Comparison of ENCODE assay signal across 11 cellular contexts in the genomic region with DNA sequence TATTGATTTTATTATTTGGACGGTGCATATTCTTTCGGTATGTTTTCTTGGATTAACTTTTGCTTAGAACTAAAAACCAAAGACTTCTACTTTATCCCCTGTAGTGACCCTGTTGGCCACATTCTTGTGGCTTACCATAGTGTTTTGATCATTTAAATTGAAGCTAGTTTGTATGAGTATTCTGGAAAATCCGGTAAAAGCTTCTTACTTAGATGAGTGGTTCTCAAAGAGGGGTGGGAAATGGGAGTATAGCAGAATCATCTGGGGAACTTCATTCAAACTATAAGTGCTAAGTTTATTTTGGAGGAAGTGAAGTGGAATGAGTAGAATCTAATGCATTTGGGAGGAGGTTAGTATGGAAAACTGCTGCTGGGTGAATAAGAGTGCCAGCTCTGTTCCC. TPM values are rescaled to one million over a fixed set of nuclear protein-coding genes. Genes with fewer than 3 reads are reported as not detected.
DNase-seq lines count a peak whose midpoint lies in the region; ATAC-seq, FAIRE-seq and TF ChIP-seq lines count a peak whose summit lies in the region.
"Had no signal": no experiment of that assay in that cellular context is flagged by ENCODE, and none has a peak within 500 bp of the region (broad histone marks: within the 10 kb centered on the region; RNA-seq: fewer than 3 reads in every experiment).

No MANE protein-coding gene starts in this region.

- H2AFZ ChIP-seq in astrocyte (ENCODE audit: low read depth, low read length): no peak overlapping the region

- TF ChIP-seq POLR2A in uterus (IDR thresholded peaks at IDR 0.05): no peak

- H3K9me3 Mint-ChIP-seq in astrocyte (ENCODE audit: unreplicated experiment) (no peaks in the 10 kb centered on the region), mesothelial cell of epicardium (no peaks in the 10 kb centered on the region)

- no peak for TF ChIP-seq CTCF in heart right ventricle (IDR thresholded peaks at IDR 0.05)
- no peak for TF ChIP-seq CTCF in astrocyte (IDR thresholded peaks at IDR 0.05; ENCODE audit: insufficient read depth, low read depth, low read length)
- TF ChIP-seq CTCF in mesothelial cell of epicardium (IDR thresholded peaks at IDR 0.05; ENCODE audit: unreplicated experiment): no peak
- no peak for TF ChIP-seq CTCF in uterus (IDR thresholded peaks at IDR 0.05)
- TF ChIP-seq CTCF in A673 (conservative IDR thresholded peaks at IDR 0.05; ENCODE audit: low read depth, low read length): no peak

- BruUV-seq in A673 (replicated peaks; lab: Mats Ljungman, UMichigan): no TSS peak

- peaks cover 0 to 16% (median 0%) of the 10 kb centered on the region in 9 donors for H3K36me3 ChIP-seq in heart right ventricle
- H3K36me3 ChIP-seq in astrocyte (ENCODE audit: insufficient read depth, low read length): peaks cover 2% of the 10 kb centered on the region
- no peaks in the 10 kb centered on the region for H3K36me3 ChIP-seq in uterus
- H3K36me3 ChIP-seq in A673 (ENCODE audit: insufficient read depth, low read length, poor library complexity, severe bottlenecking): peaks cover 5% of the 10 kb centered on the region

- H4K20me1 ChIP-seq in astrocyte (ENCODE audit: insufficient read depth, low read length): peaks cover 77% of the 10 kb centered on the region

- H3K27me3 Mint-ChIP-seq in astrocyte (ENCODE audit: low read depth, unreplicated experiment): no peaks in the 10 kb centered on the region
- H3K27me3 Mint-ChIP-seq in mesothelial cell of epicardium (ENCODE audit: low read depth): no peaks in the 10 kb centered on the region

- peaks cover 2% of the 10 kb centered on the region for H3K36me3 Mint-ChIP-seq in astrocyte (ENCODE audit: low read depth, unreplicated experiment)
- no peaks in the 10 kb centered on the region for H3K36me3 Mint-ChIP-seq in mesothelial cell of epicardium

- H3K27ac ChIP-seq in heart right ventricle (peak overlapping the region in 6 of 10 donors; percentile 2 to 100 (median 64)), astrocyte (ENCODE audit: low read depth, low read length) (no peak overlapping the region), uterus (peak overlapping the region; percentile 100), A673 (ENCODE audit: low read depth, low read length, poor library complexity, severe bottlenecking) (no peak overlapping the region)
- H3K27ac ChIP-seq: C4-2B had no signal

- no peak for FAIRE-seq in astrocyte (lab: Jason Lieb, UNC)

- no peak overlapping the region for H3K9ac ChIP-seq in astrocyte (ENCODE audit: low read length)

- peak overlapping the region; percentile 98 for H3K4me2 ChIP-seq in astrocyte (ENCODE audit: low read length)

- H3K4me1 ChIP-seq in heart right ventricle (peaks cover 5 to 70% (median 62%) of the 10 kb centered on the region in 9 donors), astrocyte (ENCODE audit: insufficient read depth, low read length) (peaks cover 38% of the 10 kb centered on the region), uterus (peaks cover 0 to 4% of the 10 kb centered on the region in 2 donors), A673 (ENCODE audit: insufficient read depth, low read length, poor library complexity, severe bottlenecking) (peaks cover 29% of the 10 kb centered on the region)

- H3K4me3 Mint-ChIP-seq in astrocyte (ENCODE audit: unreplicated experiment) (peak overlapping the region; percentile 83), mesothelial cell of epicardium (peak overlapping the region; percentile 2)

- H3K4me3 ChIP-seq in heart right ventricle (peak overlapping the region in 3 of 10 donors; percentile 91 to 96 (median 95)), astrocyte (ENCODE audit: insufficient read depth, low read depth, low read length) (no peak overlapping the region), uterus (peak overlapping the region; percentile 97 to 98), A673 (ENCODE audit: low read depth, low read length, poor library complexity, severe bottlenecking) (no peak overlapping the region)

- DNase-seq in heart right ventricle: no peak
- no peak for DNase-seq in Right ventricle myocardium inferior (ENCODE audit: missing footprints)
- DNase-seq in astrocyte (ENCODE audit: low read depth): peak; percentile 71
- no peak for DNase-seq in mesothelial cell of epicardium (ENCODE audit: low spot score in 2 of 2, unreplicated experiment in 2 of 2)
- no peak for DNase-seq in uterus
- DNase-seq in kidney glomerular epithelial cell (lab: John Stamatoyannopoulos, UW): no peak
- no peak for DNase-seq in A673 (ENCODE audit: low spot score)
- DNase-seq: NCI-H1436 treated with DMSO at 0.1 percent for 48 hours; stimulated activated CD4-positive, alpha-beta T cell treated with anti-CD3 and anti-CD28 coated beads, Interleukin-2, amount 100 ng/mL, for 24 hours had no signal

- CTCF ChIA-PET in A673 (lab: Charles Lee): interaction anchor here (2.3 kb wide), 1 partner anchor 161 kb away, joined by 12 read pairs; no protein-coding TSS in a partner anchor

- intact Hi-C loops in heart right ventricle (cut with DNase I) (loop anchor here in 6 of 10 donors (2.0 to 10.0 kb wide), 5 partner anchors 131 to 191 kb away; no protein-coding TSS in a partner anchor), Right ventricle myocardium inferior (cut with DNase I) (no loop called here), uterus (cut with DNase I; ENCODE audit: low total_unique reads) (loop anchor here (10.0 kb wide), 1 partner anchor 161 kb away; no protein-coding TSS in a partner anchor), A673 (cut with micrococcal nuclease; ENCODE audit: unreplicated experiment) (loop anchor here (2.0 kb wide), 1 partner anchor 161 kb away; no protein-coding TSS in a partner anchor)

- 62 to 63% methylated on average over 3 of the region's 3 CpGs for whole genome bisulfite sequencing in heart right ventricle, 2 donors

- H3K9me3 ChIP-seq in heart right ventricle (no peaks in the 10 kb centered on the region), astrocyte (ENCODE audit: insufficient read depth, low read depth, low read length) (no peaks in the 10 kb centered on the region), uterus (no peaks in the 10 kb centered on the region), A673 (ENCODE audit: low read depth, low read length, poor library complexity, severe bottlenecking) (no peaks in the 10 kb centered on the region)

- H3K4me1 Mint-ChIP-seq in astrocyte (ENCODE audit: low read depth, unreplicated experiment): peaks cover 38% of the 10 kb centered on the region
- peaks cover 47% of the 10 kb centered on the region for H3K4me1 Mint-ChIP-seq in mesothelial cell of epicardium

- H3K27me3 ChIP-seq in heart right ventricle (no peaks in the 10 kb centered on the region), astrocyte (ENCODE audit: insufficient read depth, low read length) (no peaks in the 10 kb centered on the region), uterus (no peaks in the 10 kb centered on the region), A673 (replicated peaks; ENCODE audit: insufficient read depth, low read depth, low read length, poor library complexity) (no peaks in the 10 kb centered on the region)

- peak overlapping the region; percentile 20 for H3K27ac Mint-ChIP-seq in astrocyte (ENCODE audit: unreplicated experiment)
- H3K27ac Mint-ChIP-seq in mesothelial cell of epicardium: peak overlapping the region; percentile 73

- POLR2A ChIA-PET in A673 (lab: Charles Lee; ENCODE audit: low non-redundant PET): no interaction called here

- no peak for ATAC-seq in heart right ventricle
- ATAC-seq in Right ventricle myocardium inferior: no peak
- no peak for ATAC-seq in GM19467 (IDR thresholded peaks at IDR 0.05; ENCODE audit: unreplicated experiment)

- H3K79me2 ChIP-seq in astrocyte (ENCODE audit: insufficient read depth, low read length): peaks cover 86% of the 10 kb centered on the region

RNA-seq across cellular contexts. Expression of a gene that starts 3.8 kb away (rescaled TPM):
- total RNA-seq in heart right ventricle (100 to 1,000 TPM; 381 to 525 (median 432) TPM), Right ventricle myocardium inferior (397 TPM), astrocyte (250 and 263 TPM in 2 replicates), mesothelial cell of epicardium (158 to 161 TPM (median 160 TPM) in 3 replicates), uterus (100 to 1,000 TPM; 366 to 610 (median 470) TPM), A673 (2021) (167 and 181 TPM in 2 replicates)
- polyA plus RNA-seq in heart right ventricle: 100 to 1,000 TPM in 1 of 2 donors, 10 to 100 TPM in 1; 81.8 to 101 TPM

RNA-seq across cellular contexts. Expression of a gene that starts 55.2 kb away (rescaled TPM):
- total RNA-seq in heart right ventricle: under 1 TPM; 0.16 to 0.46 (median 0.28) TPM
- polyA plus RNA-seq in heart right ventricle: under 1 TPM; 0.07 to 0.15 TPM
- 0.35 TPM for total RNA-seq in Right ventricle myocardium inferior
- total RNA-seq in astrocyte: 1.3 and 1.4 TPM in 2 replicates
- total RNA-seq in mesothelial cell of epicardium: 1.3 to 2.0 TPM (median 1.7 TPM) in 3 replicates
- total RNA-seq in uterus: 1 to 10 TPM in 2 of 4 donors, not detected in 2; 3.2 to 7.3 TPM
- 1.0 and 1.2 TPM in 2 replicates for total RNA-seq in A673 (2021)

Comparison
In these comparisons a context has a peak if more than half of its experiments do, and no peak if none do; other contexts are left out.
1. H3K27ac ChIP-seq: peak in heart right ventricle (6 of 10) and uterus (2 of 2); none in astrocyte (single experiment) and A673 (single experiment).
2. H3K4me3 ChIP-seq: peak in uterus (2 of 2); none in astrocyte (single experiment) and A673 (single experiment).